11 cellular contexts compared by ENCODE assay signal in the genomic region with DNA sequence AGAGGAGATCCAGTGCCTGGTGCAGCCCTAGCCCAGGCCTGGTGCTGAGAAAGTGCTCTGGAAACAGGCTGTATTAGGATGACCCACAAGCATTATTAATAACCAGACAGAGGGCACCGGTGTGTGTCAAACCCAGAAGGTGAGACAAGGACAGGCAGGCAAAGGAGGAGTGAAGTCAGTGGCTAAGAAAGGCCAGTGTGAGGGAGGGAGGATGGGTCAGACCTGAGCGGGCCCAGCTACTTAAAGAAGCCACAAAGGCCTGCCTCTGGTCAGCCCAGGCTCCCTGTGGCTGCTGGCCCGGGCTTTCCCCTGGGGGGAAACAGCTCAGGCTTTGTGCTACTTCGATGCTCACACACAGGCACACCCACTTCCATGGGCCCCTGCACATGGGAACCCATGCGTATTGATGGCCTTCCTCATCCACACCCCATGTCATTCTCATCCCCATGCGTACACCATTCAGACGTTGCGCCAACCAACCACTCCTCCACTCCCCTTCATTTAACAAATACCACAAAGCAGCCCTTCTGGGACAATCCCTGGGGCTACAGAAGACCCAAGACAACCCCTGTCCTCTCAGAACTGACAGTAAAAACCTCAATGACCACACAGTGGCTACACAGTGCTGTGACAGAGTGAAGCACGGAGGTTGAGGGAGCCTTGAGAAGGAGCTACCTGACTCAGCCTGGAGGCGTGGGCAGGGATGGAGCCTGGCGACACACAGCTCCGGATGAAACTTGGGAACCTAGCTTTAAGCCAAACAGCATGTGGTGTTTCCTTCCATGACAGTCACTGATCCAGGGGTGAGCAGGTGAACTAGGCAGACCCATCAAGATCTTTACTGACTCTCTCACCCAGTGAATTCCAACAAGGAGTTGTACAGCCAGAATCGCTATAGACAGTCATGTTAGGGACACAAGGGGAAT. TPM values are rescaled to one million over a fixed set of nuclear protein-coding genes. Genes with fewer than 3 reads are reported as not detected.
DNase-seq lines count a peak whose midpoint lies in the region; ATAC-seq and TF ChIP-seq lines count a peak whose summit lies in the region.
"Had no signal": no experiment of that assay in that cellular context is flagged by ENCODE, and none has a peak within 500 bp of the region (broad histone marks: within the 10 kb centered on the region; RNA-seq: fewer than 3 reads in every experiment).

No MANE protein-coding gene starts in this region.

- TF ChIP-seq POLR2A in spleen (IDR thresholded peaks at IDR 0.05): no peak

- no peaks in the 10 kb centered on the region for H3K36me3 ChIP-seq in spleen

- DNase-seq in neural crest cell (ENCODE audit: low read depth, low spot score): no peak
- no peak for DNase-seq in SIG-M5 (lab: John Stamatoyannopoulos, UW)
- no peak for DNase-seq in left lobe of liver (ENCODE audit: low spot score)
- no peak for DNase-seq in spleen
- DNase-seq in DMS 273 treated with DMSO at 0.1 percent for 48 hours (lab: John Stamatoyannopoulos, UW): no peak
- DNase-seq: DMS79, NCI-H2029 had no signal

- H3K27ac Mint-ChIP-seq in neural crest cell (ENCODE audit: unreplicated experiment): peak overlapping the region; percentile 24

- H3K36me3 Mint-ChIP-seq in neural crest cell (ENCODE audit: low read depth): no peaks in the 10 kb centered on the region

- no peak overlapping the region for H3K4me3 Mint-ChIP-seq in neural crest cell

- no peak for TF ChIP-seq CTCF in neural crest cell (conservative IDR thresholded peaks at IDR 0.05)
- TF ChIP-seq CTCF in spleen (IDR thresholded peaks at IDR 0.05 in 8 of 11, conservative IDR thresholded peaks at IDR 0.05 in 3 of 11): no peak

- peaks cover 16% of the 10 kb centered on the region for H3K4me1 Mint-ChIP-seq in neural crest cell

- no peaks in the 10 kb centered on the region for H3K27me3 ChIP-seq in spleen (replicated peaks in 1 of 7)
- H3K27me3 ChIP-seq: body of pancreas had no signal

- peaks cover 3% of the 10 kb centered on the region for H3K9me3 Mint-ChIP-seq in neural crest cell

- intact Hi-C loops in spleen (cut with DNase I; ENCODE audit: low total_unique reads): no loop called here

- WGBS in spleen, 5 donors: 71 to 87% (median 78%) methylated on average over 7 to 13 of the region's 13 CpGs

- H3K27ac ChIP-seq in spleen: no peak overlapping the region
- H3K27ac ChIP-seq: body of pancreas had no signal

- ATAC-seq in GM18867 (IDR thresholded peaks at IDR 0.05; ENCODE audit: unreplicated experiment): peak; percentile 44
- peak; percentile 50 for ATAC-seq in GM21723 (IDR thresholded peaks at IDR 0.05; ENCODE audit: unreplicated experiment)
- peak; percentile 45 for ATAC-seq in HG03354 (IDR thresholded peaks at IDR 0.05; ENCODE audit: poor library complexity, severe bottlenecking, unreplicated experiment)
- ATAC-seq in left lobe of liver: no peak
- ATAC-seq: body of pancreas had no signal

- H3K4me3 ChIP-seq in spleen: no peak overlapping the region
- H3K4me3 ChIP-seq: body of pancreas had no signal

- H3K4me1 ChIP-seq in spleen: peaks cover 4 to 38% (median 22%) of the 10 kb centered on the region in 6 donors

- H3K9me3 ChIP-seq in spleen: no peaks in the 10 kb centered on the region
- H3K9me3 ChIP-seq: body of pancreas had no signal

- H3K27me3 Mint-ChIP-seq in neural crest cell (ENCODE audit: low read depth): no peaks in the 10 kb centered on the region

RNA-seq across cellular contexts. Expression of a gene that starts 24.9 kb away (rescaled TPM):
- total RNA-seq in neural crest cell (6.2 and 7.9 TPM in 2 replicates), left lobe of liver (17.2 TPM), spleen (10 to 100 TPM; 24.9 to 39.5 (median 27.1) TPM)
- polyA plus RNA-seq in spleen: 1 to 10 TPM; 6.3 to 9.8 (median 7.0) TPM
